ENCODE assay signal across 1 cellular context in genomic region chr18:58811859-58812258, GRCh38. TPM values are rescaled to one million over a fixed set of nuclear protein-coding genes. Genes with fewer than 3 reads are reported as not detected.
"Had no signal": no experiment of that assay in that cellular context is flagged by ENCODE, and none has a peak within 500 bp of the region (broad histone marks: within the 10 kb centered on the region; RNA-seq: fewer than 3 reads in every experiment).

No MANE protein-coding gene starts in this region.

RNA-seq across cellular contexts. Expression of gene ZNF532, which starts 52.8 kb away (rescaled TPM):
- total RNA-seq: HepG2 had no signal
- polyA plus RNA-seq: HepG2 had no signal
